In the genomic region with DNA sequence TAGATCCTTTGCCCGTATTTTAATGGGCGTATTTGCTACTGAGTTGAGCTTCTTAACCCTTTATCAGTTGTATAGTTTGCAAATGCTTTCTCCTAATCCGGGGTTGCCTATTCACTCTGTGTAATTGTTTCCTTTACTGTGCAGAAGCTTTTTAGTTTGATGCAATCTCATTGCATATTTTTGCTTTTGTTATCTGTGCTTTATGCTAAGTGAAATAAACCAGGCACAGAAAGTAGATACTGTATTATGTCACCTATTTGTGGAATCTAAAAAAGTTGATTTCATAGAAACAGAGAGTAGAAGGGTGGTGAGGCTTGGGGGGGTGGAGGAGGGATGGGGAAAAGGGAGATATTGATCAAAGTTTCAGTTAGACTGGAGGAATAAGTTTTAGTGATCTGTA, we compare ENCODE assay signal across 17 cellular contexts. TPM values are rescaled to one million over a fixed set of nuclear protein-coding genes. Genes with fewer than 3 reads are reported as not detected.
A peak's percentile ranks its signal among the peaks of the same experiment; 100 is the strongest.
DNase-seq lines count a peak whose midpoint lies in the region; ATAC-seq and TF ChIP-seq lines count a peak whose summit lies in the region.
"Had no signal": no experiment of that assay in that cellular context is flagged by ENCODE, and none has a peak within 500 bp of the region (broad histone marks: within the 10 kb centered on the region; RNA-seq: fewer than 3 reads in every experiment).

No MANE protein-coding gene starts in this region.

- TF ChIP-seq CTCF in progenitor cell of endocrine pancreas (IDR thresholded peaks at IDR 0.05; ENCODE audit: unreplicated experiment) = no peak

- no peak overlapping the region for H3K27ac Mint-ChIP-seq in activated T-cell treated with anti-CD3 and anti-CD28 coated beads, Interleukin-2, amount 50 U/mL, for 72 hours
- H3K27ac Mint-ChIP-seq in T-helper 2 cell treated with Interferon-gamma antibody and Interleukin-4, amounts not matched to agents 5 μg/mL and 100 μg/mL, for 36 hours = peak overlapping the region; percentile 49
- H3K27ac Mint-ChIP-seq in activated naive CD8-positive, alpha-beta T cell = peak overlapping the region; percentile 87
- H3K27ac Mint-ChIP-seq in progenitor cell of endocrine pancreas = peak overlapping the region; percentile 41
- H3K27ac Mint-ChIP-seq: GM23338 had no signal

- no peak overlapping the region for H3K4me3 Mint-ChIP-seq in activated T-cell treated with anti-CD3 and anti-CD28 coated beads, Interleukin-2, amount 50 U/mL, for 72 hours
- peak overlapping the region; percentile 34 for H3K4me3 Mint-ChIP-seq in T-helper 2 cell treated with Interferon-gamma antibody and Interleukin-4, amounts not matched to agents 5 μg/mL and 100 μg/mL, for 36 hours
- peak overlapping the region; percentile 40 for H3K4me3 Mint-ChIP-seq in activated naive CD8-positive, alpha-beta T cell
- no peak overlapping the region for H3K4me3 Mint-ChIP-seq in progenitor cell of endocrine pancreas (ENCODE audit: low read depth)
- H3K4me3 Mint-ChIP-seq: GM23338 had no signal

- H3K9me3 Mint-ChIP-seq in activated T-cell treated with anti-CD3 and anti-CD28 coated beads, Interleukin-2, amount 50 U/mL, for 72 hours = no peaks in the 10 kb centered on the region
- H3K9me3 Mint-ChIP-seq in T-helper 2 cell treated with Interferon-gamma antibody and Interleukin-4, amounts not matched to agents 5 μg/mL and 100 μg/mL, for 36 hours = no peaks in the 10 kb centered on the region
- no peaks in the 10 kb centered on the region for H3K9me3 Mint-ChIP-seq in activated naive CD8-positive, alpha-beta T cell (ENCODE audit: low read depth)
- H3K9me3 Mint-ChIP-seq in progenitor cell of endocrine pancreas (ENCODE audit: low read depth) = peaks cover 3% of the 10 kb centered on the region
- H3K9me3 Mint-ChIP-seq: GM23338 had no signal

- H3K36me3 Mint-ChIP-seq in activated T-cell treated with anti-CD3 and anti-CD28 coated beads, Interleukin-2, amount 50 U/mL, for 72 hours (ENCODE audit: insufficient read depth in 2 of 2) = peaks cover 9 to 40% of the 10 kb centered on the region in 2 donors
- peaks cover 45% of the 10 kb centered on the region for H3K36me3 Mint-ChIP-seq in T-helper 2 cell treated with Interferon-gamma antibody and Interleukin-4, amounts not matched to agents 5 μg/mL and 100 μg/mL, for 36 hours (ENCODE audit: low read depth)
- peaks cover 4% of the 10 kb centered on the region for H3K36me3 Mint-ChIP-seq in activated naive CD8-positive, alpha-beta T cell
- H3K36me3 Mint-ChIP-seq in progenitor cell of endocrine pancreas (ENCODE audit: insufficient read depth) = peaks cover 12% of the 10 kb centered on the region

- peak; percentile 34 to 35 for ATAC-seq in activated T-cell treated with anti-CD3 and anti-CD28 coated beads, Interleukin-2, amount 50 U/mL, for 72 hours (replicated peaks in 1 of 2)
- ATAC-seq in GM18519 (IDR thresholded peaks at IDR 0.05; ENCODE audit: low FRiP score, unreplicated experiment) = no peak
- ATAC-seq: GM23338 had no signal

- H3K4me1 Mint-ChIP-seq in activated T-cell treated with anti-CD3 and anti-CD28 coated beads, Interleukin-2, amount 50 U/mL, for 72 hours (ENCODE audit: low read depth) = peaks cover 29% of the 10 kb centered on the region
- peaks cover 25% of the 10 kb centered on the region for H3K4me1 Mint-ChIP-seq in T-helper 2 cell treated with Interferon-gamma antibody and Interleukin-4, amounts not matched to agents 5 μg/mL and 100 μg/mL, for 36 hours (ENCODE audit: low read depth)
- H3K4me1 Mint-ChIP-seq in activated naive CD8-positive, alpha-beta T cell (ENCODE audit: low read depth) = peaks cover 47% of the 10 kb centered on the region
- peaks cover 1% of the 10 kb centered on the region for H3K4me1 Mint-ChIP-seq in progenitor cell of endocrine pancreas (ENCODE audit: low read depth)

- DNase-seq in activated T-cell treated with anti-CD3 and anti-CD28 coated beads, Interleukin-2, amount 50 U/mL, for 72 hours = no peak
- DNase-seq in activated T-cell treated with anti-CD3 and anti-CD28 coated beads for 4 hours (no peak), progenitor cell of endocrine pancreas (ENCODE audit: low spot score, unreplicated experiment) (no peak), SHP77 (lab: John Stamatoyannopoulos, UW) (no peak)
- DNase-seq in T-helper 2 cell treated with Interferon-gamma antibody and Interleukin-4, amounts not matched to agents 5 μg/mL and 100 μg/mL, for 36 hours (ENCODE audit: low spot score) = no peak
- DNase-seq in NK-92 treated with Interleukin-12 subunit alpha and Interleukin-12 subunit beta, amount 100 ng/mL, for 24 hours (lab: John Stamatoyannopoulos, UW) = no peak
- DNase-seq: CD4-positive, CD25-positive, alpha-beta regulatory T cell; DMS79; IMR-90; Kasumi-1; NCI-H1105 treated with DMSO at 0.1 percent for 48 hours; NCI-H187 treated with DMSO at 0.1 percent for 48 hours; NCI-H446 treated with DMSO at 0.1 percent for 48 hours; NCI-H748 treated with DMSO at 0.1 percent for 48 hours had no signal

- peaks cover 1% of the 10 kb centered on the region for H3K27me3 Mint-ChIP-seq in activated T-cell treated with anti-CD3 and anti-CD28 coated beads, Interleukin-2, amount 50 U/mL, for 72 hours (ENCODE audit: low read depth)
- no peaks in the 10 kb centered on the region for H3K27me3 Mint-ChIP-seq in T-helper 2 cell treated with Interferon-gamma antibody and Interleukin-4, amounts not matched to agents 5 μg/mL and 100 μg/mL, for 36 hours (ENCODE audit: low read depth)
- no peaks in the 10 kb centered on the region for H3K27me3 Mint-ChIP-seq in activated naive CD8-positive, alpha-beta T cell
- H3K27me3 Mint-ChIP-seq in progenitor cell of endocrine pancreas = no peaks in the 10 kb centered on the region
- H3K27me3 Mint-ChIP-seq: CD4-positive, CD25-positive, alpha-beta regulatory T cell had no signal

RNA-seq across cellular contexts. Expression of gene OGT, which starts 17.7 kb away (rescaled TPM):
- total RNA-seq in activated T-cell treated with anti-CD3 and anti-CD28 coated beads, Interleukin-2, amount 50 U/mL, for 72 hours = 100 to 1,000 TPM; 702 to 788 TPM
- 143 and 146 TPM in 2 replicates for total RNA-seq in progenitor cell of endocrine pancreas

RNA-seq across cellular contexts. Expression of gene GCNA, which starts 27.7 kb away (rescaled TPM):
- total RNA-seq in activated T-cell treated with anti-CD3 and anti-CD28 coated beads, Interleukin-2, amount 50 U/mL, for 72 hours = 1 to 10 TPM; 6.9 to 8.4 TPM
- 2.7 and 3.9 TPM in 2 replicates for total RNA-seq in progenitor cell of endocrine pancreas

Comparison
In these comparisons a context has a peak if more than half of its experiments do, and no peak if none do; other contexts are left out.
1. H3K4me3 Mint-ChIP-seq: peak in T-helper 2 cell treated with Interferon-gamma antibody and Interleukin-4, amounts not matched to agents 5 μg/mL and 100 μg/mL, for 36 hours (single experiment) and activated naive CD8-positive, alpha-beta T cell (single experiment); none in activated T-cell treated with anti-CD3 and anti-CD28 coated beads, Interleukin-2, amount 50 U/mL, for 72 hours (0 of 2) and progenitor cell of endocrine pancreas (single experiment).